ENCODE assay signal across 10 cellular contexts in the genomic region with DNA sequence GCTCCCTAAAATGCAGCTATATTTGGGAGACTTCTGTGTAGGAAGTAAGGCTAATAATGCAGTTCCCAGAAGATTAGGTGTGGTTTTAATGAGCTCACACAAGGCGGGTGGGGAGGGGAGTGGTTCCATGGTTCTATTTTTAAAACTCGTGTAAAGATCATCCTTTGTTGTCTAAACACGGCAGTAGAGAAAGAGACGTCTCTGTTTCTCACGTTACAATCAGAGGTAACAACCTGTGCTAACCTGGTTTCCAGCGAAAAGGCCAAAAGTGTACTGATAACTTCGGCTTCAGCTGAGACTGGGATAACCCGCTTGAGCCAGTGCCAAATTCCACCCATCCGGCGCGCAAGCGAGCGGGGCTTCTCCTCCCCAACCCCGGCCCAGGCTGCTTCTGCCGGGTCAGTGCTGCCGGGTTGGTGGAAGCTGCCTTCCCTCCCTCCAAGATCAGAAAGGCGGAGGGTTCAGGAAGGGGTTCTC. TPM values are rescaled to one million over a fixed set of nuclear protein-coding genes. Genes with fewer than 3 reads are reported as not detected.
DNase-seq lines count a peak whose midpoint lies in the region; ATAC-seq and TF ChIP-seq lines count a peak whose summit lies in the region.
"Had no signal": no experiment of that assay in that cellular context is flagged by ENCODE, and none has a peak within 500 bp of the region (broad histone marks: within the 10 kb centered on the region; RNA-seq: fewer than 3 reads in every experiment).

No MANE protein-coding gene starts in this region.

- ATAC-seq in upper lobe of left lung (ENCODE audit: low FRiP score in 2 of 2) (peak in 1 of 2 donors; percentile 8), HG03354 (IDR thresholded peaks at IDR 0.05; ENCODE audit: poor library complexity, severe bottlenecking, unreplicated experiment) (no peak)
- ATAC-seq: SK-N-SH treated with all-trans-retinoic acid at 6 μM for 48 hours had no signal

- H3K4me1 ChIP-seq in muscle layer of colon (ENCODE audit: insufficient read depth, low read length) (peaks cover 9% of the 10 kb centered on the region), upper lobe of left lung (peaks cover 27 to 54% (median 40%) of the 10 kb centered on the region in 4 donors)

- TF ChIP-seq POLR2A in upper lobe of left lung (IDR thresholded peaks at IDR 0.05) = peak in 3 of 4 donors; percentile 20 to 56 (median 45)

- intact Hi-C loops in activated CD4-positive, alpha-beta T cell treated with anti-CD3 and anti-CD28 coated beads, Interleukin-2, amount 10 ng/mL, durations not matched to agents 24 days and 14 days (cut with micrococcal nuclease) = loop anchor here (10.0 kb wide), 5 partner anchors 697 to 1757 kb away; a partner anchor contains a TSS

- H3K27me3 ChIP-seq in muscle layer of colon (ENCODE audit: control insufficient read depth in 1 of 2, insufficient read depth in 2 of 2, low read length in 2 of 2) = no peaks in the 10 kb centered on the region
- no peaks in the 10 kb centered on the region for H3K27me3 ChIP-seq in upper lobe of left lung

- no peak overlapping the region for H3K4me3 ChIP-seq in cardiac fibroblast (replicated peaks in 1 of 2; ENCODE audit: low read depth in 2 of 2, low read length in 2 of 2)
- no peak overlapping the region for H3K4me3 ChIP-seq in muscle layer of colon (ENCODE audit: low read depth in 1 of 2, low read length in 2 of 2)
- H3K4me3 ChIP-seq in upper lobe of left lung = peak overlapping the region in 3 of 4 donors; percentile 3 to 29 (median 17)

- TF ChIP-seq EP300 in upper lobe of left lung (IDR thresholded peaks at IDR 0.05) = peak in 3 of 4 donors; percentile 1 to 79 (median 70)

- H3K4me3 Mint-ChIP-seq in activated CD4-positive, alpha-beta T cell treated with anti-CD3 and anti-CD28 coated beads, Interleukin-2, amount 10 ng/mL, durations not matched to agents 24 days and 14 days = peak overlapping the region; percentile 62
- H3K4me3 Mint-ChIP-seq: central memory CD8-positive, alpha-beta T cell had no signal

- peaks cover 3% of the 10 kb centered on the region for H3K36me3 Mint-ChIP-seq in activated CD4-positive, alpha-beta T cell treated with anti-CD3 and anti-CD28 coated beads, Interleukin-2, amount 10 ng/mL, durations not matched to agents 24 days and 14 days (ENCODE audit: low read depth)

- no peak for TF ChIP-seq CTCF in cardiac fibroblast (IDR thresholded peaks at IDR 0.05; ENCODE audit: low read depth, low read length)
- TF ChIP-seq CTCF in upper lobe of left lung (IDR thresholded peaks at IDR 0.05) = no peak

- no peaks in the 10 kb centered on the region for H3K27me3 Mint-ChIP-seq in activated CD4-positive, alpha-beta T cell treated with anti-CD3 and anti-CD28 coated beads, Interleukin-2, amount 10 ng/mL, durations not matched to agents 24 days and 14 days
- H3K27me3 Mint-ChIP-seq: central memory CD8-positive, alpha-beta T cell had no signal

- no peaks in the 10 kb centered on the region for H3K36me3 ChIP-seq in muscle layer of colon (ENCODE audit: insufficient read depth, low read length)
- no peaks in the 10 kb centered on the region for H3K36me3 ChIP-seq in upper lobe of left lung

- H3K4me1 Mint-ChIP-seq in activated CD4-positive, alpha-beta T cell treated with anti-CD3 and anti-CD28 coated beads, Interleukin-2, amount 10 ng/mL, durations not matched to agents 24 days and 14 days = peaks cover 50% of the 10 kb centered on the region

- DNase-seq in activated CD4-positive, alpha-beta T cell treated with anti-CD3 and anti-CD28 coated beads, Interleukin-2, amount 10 ng/mL, durations not matched to agents 24 days and 14 days = no peak
- DNase-seq in activated CD4-positive, alpha-beta T cell treated with anti-CD3 and anti-CD28 coated beads, Interleukin-2, amount 50 U/mL, for 4 hours = no peak
- DNase-seq in cardiac fibroblast (ENCODE audit: low read depth in 2 of 2) = peak; percentile 56 to 62
- DNase-seq in upper lobe of left lung = peak; percentile 59 to 80
- DNase-seq in NCI-H446 treated with DMSO at 0.1 percent for 48 hours (lab: John Stamatoyannopoulos, UW) = no peak
- no peak for DNase-seq in activated CD4-positive, CD25-positive, alpha-beta regulatory T cell treated with anti-CD3 and anti-CD28 coated beads, Interleukin-2, amount 50 U/mL, for 72 hours

- H3K9me3 Mint-ChIP-seq in activated CD4-positive, alpha-beta T cell treated with anti-CD3 and anti-CD28 coated beads, Interleukin-2, amount 10 ng/mL, durations not matched to agents 24 days and 14 days = no peaks in the 10 kb centered on the region
- H3K9me3 Mint-ChIP-seq: central memory CD8-positive, alpha-beta T cell had no signal

- no peak overlapping the region for H3K27ac Mint-ChIP-seq in activated CD4-positive, alpha-beta T cell treated with anti-CD3 and anti-CD28 coated beads, Interleukin-2, amount 10 ng/mL, durations not matched to agents 24 days and 14 days

- H3K27ac ChIP-seq in muscle layer of colon (ENCODE audit: low read depth, low read length) (peak overlapping the region; percentile 14), upper lobe of left lung (peak overlapping the region; percentile 97 to 100 (median 98))

- WGBS in upper lobe of left lung, 2 donors = 29 to 56% methylated on average over 16 to 17 of the region's 17 CpGs

- H3K9me3 ChIP-seq in muscle layer of colon (ENCODE audit: low read length) (no peaks in the 10 kb centered on the region), upper lobe of left lung (peaks cover 0 to 6% (median 0%) of the 10 kb centered on the region in 4 donors)

- no peak overlapping the region for H3K9ac ChIP-seq in muscle layer of colon (ENCODE audit: low read length)

RNA-seq across cellular contexts. Expression of a gene that starts 2.5 kb away (rescaled TPM):
- 20.9 and 22.0 TPM in 2 replicates for total RNA-seq in activated CD4-positive, alpha-beta T cell treated with anti-CD3 and anti-CD28 coated beads, Interleukin-2, amount 10 ng/mL, durations not matched to agents 24 days and 14 days
- total RNA-seq in upper lobe of left lung = 10 to 100 TPM; 32.5 to 71.2 (median 42.8) TPM

Comparison
In these comparisons a context has a peak if more than half of its experiments do, and no peak if none do; other contexts are left out.
1. DNase-seq: peak in cardiac fibroblast (2 of 2) and upper lobe of left lung (2 of 2); none in activated CD4-positive, alpha-beta T cell treated with anti-CD3 and anti-CD28 coated beads, Interleukin-2, amount 10 ng/mL, durations not matched to agents 24 days and 14 days (single experiment), activated CD4-positive, alpha-beta T cell treated with anti-CD3 and anti-CD28 coated beads, Interleukin-2, amount 50 U/mL, for 4 hours (0 of 2), NCI-H446 treated with DMSO at 0.1 percent for 48 hours (single experiment) and activated CD4-positive, CD25-positive, alpha-beta regulatory T cell treated with anti-CD3 and anti-CD28 coated beads, Interleukin-2, amount 50 U/mL, for 72 hours (single experiment).
2. H3K4me3 ChIP-seq: peak in upper lobe of left lung (3 of 4); none in cardiac fibroblast (0 of 2) and muscle layer of colon (0 of 2).